8 cellular contexts compared by ENCODE assay signal in genomic region chr2:189673661-189674373, GRCh38. TPM values are rescaled to one million over a fixed set of nuclear protein-coding genes. Genes with fewer than 3 reads are reported as not detected.
DNase-seq lines count a peak whose midpoint lies in the region; ATAC-seq and TF ChIP-seq lines count a peak whose summit lies in the region.

No MANE protein-coding gene starts in this region.

- POLR2A ChIA-PET in activated CD4-positive, alpha-beta memory T cell treated with anti-CD3 and anti-CD28 coated beads, Interleukin-2, amount 10 ng/mL, durations not matched to agents 7 days and 5 days (lab: Charles Lee) = interaction anchor here (0.8 to 4.2 kb wide), 7 partner anchors 9 to 111 kb away, joined by 3 to 33 read pairs (median 7); partner anchors contain the start of genes ASNSD1, ORMDL1, OSGEPL1 and PMS1

- H3K4me1 Mint-ChIP-seq in activated T-cell treated with anti-CD3 and anti-CD28 coated beads, Interleukin-2, amount 50 U/mL, for 24 hours (ENCODE audit: low read depth) = peaks cover 34% of the 10 kb centered on the region
- H3K4me1 Mint-ChIP-seq in activated CD4-positive, alpha-beta memory T cell treated with anti-CD3 and anti-CD28 coated beads, Interleukin-2, amount 10 ng/mL, durations not matched to agents 7 days and 5 days = peaks cover 27% of the 10 kb centered on the region

- H3K4me3 Mint-ChIP-seq in activated T-cell treated with anti-CD3 and anti-CD28 coated beads, Interleukin-2, amount 50 U/mL, for 24 hours = peak overlapping the region; percentile 87
- H3K4me3 Mint-ChIP-seq in activated CD4-positive, alpha-beta memory T cell treated with anti-CD3 and anti-CD28 coated beads, Interleukin-2, amount 10 ng/mL, durations not matched to agents 7 days and 5 days = peak overlapping the region; percentile 90

- intact Hi-C loops in left cardiac atrium (cut with DNase I) = no loop called here

- peaks cover 5% of the 10 kb centered on the region for H3K9me3 ChIP-seq in smooth muscle cell (replicated peaks; ENCODE audit: low read depth)

- H3K79me2 ChIP-seq in smooth muscle cell (ENCODE audit: low read depth) = peaks cover 8% of the 10 kb centered on the region

- peak overlapping the region; percentile 62 for H3K4me3 ChIP-seq in smooth muscle cell

- H3F3A ChIP-seq in smooth muscle cell (ENCODE audit: low read depth) = peaks cover 7% of the 10 kb centered on the region

- H3K4me1 ChIP-seq in smooth muscle cell (ENCODE audit: low read depth) = peaks cover 7% of the 10 kb centered on the region

- peak overlapping the region; percentile 83 for H3K27ac Mint-ChIP-seq in activated T-cell treated with anti-CD3 and anti-CD28 coated beads, Interleukin-2, amount 50 U/mL, for 24 hours
- H3K27ac Mint-ChIP-seq in activated CD4-positive, alpha-beta memory T cell treated with anti-CD3 and anti-CD28 coated beads, Interleukin-2, amount 10 ng/mL, durations not matched to agents 7 days and 5 days = peak overlapping the region; percentile 44

- H3K9me3 Mint-ChIP-seq in activated T-cell treated with anti-CD3 and anti-CD28 coated beads, Interleukin-2, amount 50 U/mL, for 24 hours = peaks cover 12% of the 10 kb centered on the region
- H3K9me3 Mint-ChIP-seq in activated CD4-positive, alpha-beta memory T cell treated with anti-CD3 and anti-CD28 coated beads, Interleukin-2, amount 10 ng/mL, durations not matched to agents 7 days and 5 days = peaks cover 8% of the 10 kb centered on the region

- peak; percentile 2 to 33 for ATAC-seq in left cardiac atrium

- peak overlapping the region; percentile 84 for H3K4me2 ChIP-seq in smooth muscle cell

- H3K27ac ChIP-seq in smooth muscle cell (ENCODE audit: low read depth) = peak overlapping the region; percentile 76

- peak overlapping the region; percentile 88 for H2AFZ ChIP-seq in smooth muscle cell (ENCODE audit: low read depth)

- no peaks in the 10 kb centered on the region for H4K20me1 ChIP-seq in smooth muscle cell (ENCODE audit: low read depth)

- TF ChIP-seq CTCF in smooth muscle cell (IDR thresholded peaks at IDR 0.05; ENCODE audit: borderline replicate concordance, insufficient read depth, poor library complexity, severe bottlenecking) = no peak

- H3K27me3 ChIP-seq in smooth muscle cell (ENCODE audit: low read depth) = no peaks in the 10 kb centered on the region

- no peak for DNase-seq in activated T-cell treated with anti-CD3 and anti-CD28 coated beads, Interleukin-2, amount 50 U/mL, for 24 hours
- no peak for DNase-seq in activated T-cell treated with anti-CD3 and anti-CD28 coated beads, Interleukin-2, amount 50 U/mL, for 1 hour
- no peak for DNase-seq in activated CD4-positive, alpha-beta memory T cell treated with anti-CD3 and anti-CD28 coated beads, Interleukin-2, amount 10 ng/mL, durations not matched to agents 7 days and 5 days
- no peak for DNase-seq in left cardiac atrium
- no peak for DNase-seq in smooth muscle cell (lab: John Stamatoyannopoulos, UW; ENCODE audit: unreplicated experiment)
- DNase-seq in COR-L47 (lab: John Stamatoyannopoulos, UW) = no peak
- no peak for DNase-seq in HuH-7.5 (ENCODE audit: low spot score)
- DNase-seq in superior temporal gyrus (ENCODE audit: extremely low spot score) = no peak

- CTCF ChIA-PET in activated CD4-positive, alpha-beta memory T cell treated with anti-CD3 and anti-CD28 coated beads, Interleukin-2, amount 10 ng/mL, durations not matched to agents 7 days and 5 days (lab: Charles Lee) = interaction anchor here (0.6 to 7.0 kb wide), 12 partner anchors 9 to 93 kb away, joined by 3 to 102 read pairs (median 4); partner anchors contain the start of genes ASNSD1, OSGEPL1 and SLC40A1

- H3K9ac ChIP-seq in smooth muscle cell (ENCODE audit: low read depth) = peak overlapping the region; percentile 76

- H3K36me3 ChIP-seq in smooth muscle cell (ENCODE audit: low read depth) = peaks cover 4% of the 10 kb centered on the region

- 45% methylated on average over 12 of the region's 12 CpGs for WGBS in smooth muscle cell (ENCODE audit: low lambda C conversion rate)

- H3K36me3 Mint-ChIP-seq in activated T-cell treated with anti-CD3 and anti-CD28 coated beads, Interleukin-2, amount 50 U/mL, for 24 hours (ENCODE audit: low read depth) = peaks cover 80% of the 10 kb centered on the region
- peaks cover 48% of the 10 kb centered on the region for H3K36me3 Mint-ChIP-seq in activated CD4-positive, alpha-beta memory T cell treated with anti-CD3 and anti-CD28 coated beads, Interleukin-2, amount 10 ng/mL, durations not matched to agents 7 days and 5 days (ENCODE audit: low read depth)

- no peaks in the 10 kb centered on the region for H3K27me3 Mint-ChIP-seq in activated T-cell treated with anti-CD3 and anti-CD28 coated beads, Interleukin-2, amount 50 U/mL, for 24 hours
- no peaks in the 10 kb centered on the region for H3K27me3 Mint-ChIP-seq in activated CD4-positive, alpha-beta memory T cell treated with anti-CD3 and anti-CD28 coated beads, Interleukin-2, amount 10 ng/mL, durations not matched to agents 7 days and 5 days

RNA-seq across cellular contexts. Expression of gene ANKAR, which starts 0.7 kb away (rescaled TPM):
- total RNA-seq in activated CD4-positive, alpha-beta memory T cell treated with anti-CD3 and anti-CD28 coated beads, Interleukin-2, amount 10 ng/mL, durations not matched to agents 7 days and 5 days = 1 to 10 TPM; 3.9 to 7.0 TPM
- total RNA-seq in left cardiac atrium = 1 to 10 TPM; 7.7 to 9.2 TPM
- total RNA-seq in smooth muscle cell = 1.7 and 17.1 TPM in 2 replicates
- 0.89 and 4.2 TPM in 2 replicates for polyA plus RNA-seq in smooth muscle cell

RNA-seq across cellular contexts. Expression of gene ASNSD1, which starts 12.6 kb away (rescaled TPM):
- total RNA-seq in activated CD4-positive, alpha-beta memory T cell treated with anti-CD3 and anti-CD28 coated beads, Interleukin-2, amount 10 ng/mL, durations not matched to agents 7 days and 5 days = 10 to 100 TPM; 37.9 to 38.4 TPM
- total RNA-seq in left cardiac atrium (10 to 100 TPM; 28.1 to 29.9 TPM), smooth muscle cell (52.4 and 59.5 TPM in 2 replicates)
- polyA plus RNA-seq in smooth muscle cell = 26.3 and 28.3 TPM in 2 replicates
